22 cellular contexts compared by ENCODE assay signal in the genomic region with DNA sequence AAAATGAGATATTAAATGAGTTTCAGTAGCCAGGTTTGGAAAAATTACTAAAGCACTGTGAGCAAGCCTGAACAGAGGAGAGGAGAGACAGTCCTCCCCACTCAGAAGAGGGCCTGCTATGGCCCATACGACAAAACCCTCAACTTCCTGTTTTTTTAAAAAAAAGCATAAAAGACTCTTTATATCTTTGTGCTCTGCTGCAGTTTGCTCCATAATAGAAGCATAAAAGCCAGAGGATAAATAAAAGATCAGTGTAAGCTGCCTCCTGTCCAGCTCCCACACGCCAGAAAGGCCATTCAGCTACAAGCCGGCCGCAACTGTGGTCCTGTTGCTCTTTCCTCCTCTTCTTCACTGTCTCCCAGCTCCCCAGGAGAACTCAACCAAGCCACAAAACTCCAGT. TPM values are rescaled to one million over a fixed set of nuclear protein-coding genes. Genes with fewer than 3 reads are reported as not detected.
DNase-seq lines count a peak whose midpoint lies in the region; ATAC-seq, FAIRE-seq and TF ChIP-seq lines count a peak whose summit lies in the region.
"Had no signal": no experiment of that assay in that cellular context is flagged by ENCODE, and none has a peak within 500 bp of the region (broad histone marks: within the 10 kb centered on the region; RNA-seq: fewer than 3 reads in every experiment).

No MANE protein-coding gene starts in this region.

- TF ChIP-seq CTCF in Loucy (conservative IDR thresholded peaks at IDR 0.05; ENCODE audit: low read length) (no peak), nephron (IDR thresholded peaks at IDR 0.05; ENCODE audit: unreplicated experiment in 3 of 3) (no peak), stomach (IDR thresholded peaks at IDR 0.05) (no peak)

- H3K4me3 Mint-ChIP-seq in nephron, result no peak overlapping the region
- no peak overlapping the region for H3K4me3 Mint-ChIP-seq in activated T-cell treated with anti-CD3 and anti-CD28 coated beads, Interleukin-2, amount 50 U/mL, for 24 hours
- H3K4me3 Mint-ChIP-seq: activated CD4-positive, alpha-beta T cell treated with anti-CD3 and anti-CD28 coated beads for 36 hours had no signal

- no peaks in the 10 kb centered on the region for H3K27me3 ChIP-seq in Loucy (ENCODE audit: insufficient read depth, low read length, poor library complexity, severe bottlenecking)
- no peaks in the 10 kb centered on the region for H3K27me3 ChIP-seq in stomach
- H3K27me3 ChIP-seq: gastrocnemius medialis, SJCRH30 had no signal

- H3K4me3 ChIP-seq in Loucy (ENCODE audit: low read length, poor library complexity, severe bottlenecking) (no peak overlapping the region), stomach (no peak overlapping the region)
- H3K4me3 ChIP-seq: gastrocnemius medialis, K562, SJCRH30 had no signal

- H3K27me3 Mint-ChIP-seq in nephron (ENCODE audit: low read depth), result no peaks in the 10 kb centered on the region
- H3K27me3 Mint-ChIP-seq in activated T-cell treated with anti-CD3 and anti-CD28 coated beads, Interleukin-2, amount 50 U/mL, for 24 hours, result no peaks in the 10 kb centered on the region
- H3K27me3 Mint-ChIP-seq: activated CD4-positive, alpha-beta T cell treated with anti-CD3 and anti-CD28 coated beads for 36 hours had no signal

- intact Hi-C loops in stomach (cut with DNase I; ENCODE audit: low total_unique reads), result no loop called here

- no peaks in the 10 kb centered on the region for H3F3A ChIP-seq in Loucy (ENCODE audit: low read depth)

- no peak overlapping the region for H3K4me2 ChIP-seq in Loucy (ENCODE audit: low read depth, low read length, poor library complexity, severe bottlenecking)

- H3K4me1 ChIP-seq in Loucy (ENCODE audit: insufficient read depth, low read length, poor library complexity, severe bottlenecking), result no peaks in the 10 kb centered on the region
- H3K4me1 ChIP-seq in stomach, result peaks cover 0 to 17% (median 8%) of the 10 kb centered on the region in 4 donors
- H3K4me1 ChIP-seq: gastrocnemius medialis had no signal

- peak overlapping the region in 2 of 5 donors; percentile 17 to 25 for H3K27ac ChIP-seq in stomach
- H3K27ac ChIP-seq: gastrocnemius medialis, SJCRH30 had no signal

- H3K79me2 ChIP-seq in Loucy (ENCODE audit: insufficient read depth, low read length), result no peaks in the 10 kb centered on the region

- H3K9me3 ChIP-seq in Loucy (ENCODE audit: insufficient read depth, low read depth, low read length), result no peaks in the 10 kb centered on the region
- no peaks in the 10 kb centered on the region for H3K9me3 ChIP-seq in stomach
- H3K9me3 ChIP-seq: gastrocnemius medialis, SJCRH30 had no signal

- no peak for TF ChIP-seq EP300 in stomach (IDR thresholded peaks at IDR 0.05)

- peaks cover 42% of the 10 kb centered on the region for H3K4me1 Mint-ChIP-seq in nephron
- H3K4me1 Mint-ChIP-seq in activated T-cell treated with anti-CD3 and anti-CD28 coated beads, Interleukin-2, amount 50 U/mL, for 24 hours (ENCODE audit: low read depth), result peaks cover 11% of the 10 kb centered on the region

- no peak overlapping the region for H3K9ac ChIP-seq in Loucy (ENCODE audit: low read depth, low read length, poor library complexity, severe bottlenecking)

- FAIRE-seq in frontal cortex (lab: Jason Lieb, UNC), result no peak
- FAIRE-seq: bronchial epithelial cell, K562 had no signal

- H3K9me2 ChIP-seq in Loucy (replicated peaks; ENCODE audit: low read depth, low read length), result no peaks in the 10 kb centered on the region

- 80 to 89% (median 86%) methylated on average over 4 of the region's 4 CpGs for WGBS in stomach, 5 donors

- no peaks in the 10 kb centered on the region for H4K20me1 ChIP-seq in Loucy (ENCODE audit: insufficient read depth, low read length, poor library complexity, severe bottlenecking)

- peak overlapping the region; percentile 26; the same call in 1 of the 2 replicates for H2AFZ ChIP-seq in Loucy (ENCODE audit: low read length)

- H3K9me3 Mint-ChIP-seq in nephron, result no peaks in the 10 kb centered on the region
- H3K9me3 Mint-ChIP-seq in activated T-cell treated with anti-CD3 and anti-CD28 coated beads, Interleukin-2, amount 50 U/mL, for 24 hours, result no peaks in the 10 kb centered on the region

- no peak for ATAC-seq in GM21529 (IDR thresholded peaks at IDR 0.05; ENCODE audit: unreplicated experiment)
- ATAC-seq: activated CD4-positive, alpha-beta T cell treated with anti-CD3 and anti-CD28 coated beads for 36 hours; gastrocnemius medialis; K562; left cardiac atrium had no signal

- H3K27ac Mint-ChIP-seq in nephron, result peak overlapping the region; percentile 74 to 89 (median 85)
- H3K27ac Mint-ChIP-seq in activated T-cell treated with anti-CD3 and anti-CD28 coated beads, Interleukin-2, amount 50 U/mL, for 24 hours, result no peak overlapping the region
- H3K27ac Mint-ChIP-seq: activated CD4-positive, alpha-beta T cell treated with anti-CD3 and anti-CD28 coated beads for 36 hours had no signal

- no peak for TF ChIP-seq POLR2A in stomach (IDR thresholded peaks at IDR 0.05)

- peaks cover 60% of the 10 kb centered on the region for H3K36me3 Mint-ChIP-seq in nephron (ENCODE audit: low read depth)
- no peaks in the 10 kb centered on the region for H3K36me3 Mint-ChIP-seq in activated T-cell treated with anti-CD3 and anti-CD28 coated beads, Interleukin-2, amount 50 U/mL, for 24 hours (ENCODE audit: low read depth)

- H3K36me3 ChIP-seq in Loucy (ENCODE audit: insufficient read depth, low read length) (no peaks in the 10 kb centered on the region), stomach (peaks cover 53 to 95% (median 90%) of the 10 kb centered on the region in 4 donors)
- H3K36me3 ChIP-seq: SJCRH30 had no signal

- DNase-seq in CD1c-positive myeloid dendritic cell (ENCODE audit: extremely low spot score) (peak; percentile 10), SKM-1 (lab: John Stamatoyannopoulos, UW; ENCODE audit: unreplicated experiment) (peak; percentile 49), frontal cortex (ENCODE audit: low spot score in 2 of 2) (no peak), stomach (no peak)
- no peak for DNase-seq in activated T-cell treated with anti-CD3 and anti-CD28 coated beads, Interleukin-2, amount 50 U/mL, for 24 hours
- DNase-seq: ACHN; activated CD4-positive, alpha-beta T cell treated with anti-CD3 and anti-CD28 coated beads for 36 hours; activated effector memory CD4-positive, alpha-beta T cell treated with Interleukin-2 at 50 U/mL for 16 hours; dermis blood vessel endothelial cell; DND-41; gastrocnemius medialis; left cardiac atrium; midbrain; NCI-H524; SJCRH30; T-helper 9 cell had no signal

RNA-seq across cellular contexts. Expression of a gene that starts 37.8 kb away (rescaled TPM):
- total RNA-seq in frontal cortex, result 11.0 TPM
- total RNA-seq in stomach, result 100 to 1,000 TPM in 1 of 5 donors, 10 to 100 TPM in 4; 85.5 to 214 (median 95.1) TPM
- polyA plus RNA-seq in stomach, result 10 to 100 TPM; 21.4 to 32.7 (median 21.6) TPM
- total RNA-seq: OCI-LY7 had no signal
- polyA plus RNA-seq: K562 had no signal

Comparison
In these comparisons a context has a peak if more than half of its experiments do, and no peak if none do; other contexts are left out.
1. DNase-seq: peak in CD1c-positive myeloid dendritic cell (single experiment) and SKM-1 (single experiment); none in frontal cortex (0 of 2), stomach (single experiment) and activated T-cell treated with anti-CD3 and anti-CD28 coated beads, Interleukin-2, amount 50 U/mL, for 24 hours (single experiment).